Comparison of ENCODE assay signal across 19 cellular contexts in the genomic region with DNA sequence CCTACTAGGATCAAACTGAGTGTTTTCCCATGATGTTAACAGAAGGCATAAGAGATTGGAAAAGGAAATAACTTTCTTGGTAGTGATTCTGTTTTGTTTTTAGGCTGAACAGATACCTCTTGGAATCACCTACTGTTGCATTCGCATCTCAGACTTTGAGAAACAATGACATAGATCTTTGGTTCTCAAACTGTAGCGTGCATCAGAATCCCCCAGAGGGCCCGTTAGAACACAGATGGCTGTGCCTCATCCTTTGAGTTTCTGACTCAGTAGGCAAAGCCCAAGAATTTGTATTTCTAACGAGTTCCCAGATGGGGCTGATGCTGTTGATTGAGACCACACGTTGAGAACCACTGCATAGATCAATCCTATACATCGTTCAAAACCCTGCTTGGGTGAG.
"Had no signal": no experiment of that assay in that cellular context is flagged by ENCODE, and none has a peak within 500 bp of the region (broad histone marks: within the 10 kb centered on the region; RNA-seq: fewer than 3 reads in every experiment).

No MANE protein-coding gene starts in this region.

- H3K9me3 ChIP-seq: breast epithelium, colonic mucosa, esophagus squamous epithelium, ovary, psoas muscle had no signal

- DNase-seq: activated CD4-positive, alpha-beta T cell treated with anti-CD3 and anti-CD28 coated beads, Interleukin-2, amount 50 U/mL, for 4 hours; activated CD8-positive, alpha-beta memory T cell treated with anti-CD3 and anti-CD28 coated beads for 24 hours; activated CD8-positive, alpha-beta memory T cell treated with anti-CD3 and anti-CD28 coated beads, Interleukin-2, amount 50 U/mL, for 48 hours; activated naive CD4-positive, alpha-beta T cell; activated naive CD8-positive, alpha-beta T cell treated with anti-CD3 and anti-CD28 coated beads for 36 hours; activated T-cell treated with anti-CD3 and anti-CD28 coated beads, Interleukin-2, amount 50 U/mL, for 4 hours; colonic mucosa; dorsolateral prefrontal cortex; esophagus squamous epithelium; naive thymus-derived CD8-positive, alpha-beta T cell; ovary; psoas muscle; right cardiac atrium; stimulated activated CD4-positive, alpha-beta T cell treated with anti-CD3 and anti-CD28 coated beads, Interleukin-12 subunit alpha, Interleukin-12 subunit beta, amount 100 ng/mL, for 4 hours; stimulated activated CD4-positive, alpha-beta T cell treated with anti-CD3 and anti-CD28 coated beads, Interleukin-4, amount 100 ng/mL, for 4 hours; stimulated activated naive CD8-positive, alpha-beta T cell treated with anti-CD3 and anti-CD28 coated beads, Interleukin-15, Interleukin-2, amounts not matched to agents 100 U/mL and 50 U/mL, for 24 hours; T-cell had no signal

- H3K27ac ChIP-seq: breast epithelium, colonic mucosa, dorsolateral prefrontal cortex, esophagus squamous epithelium, ovary, psoas muscle had no signal

- H3K4me1 ChIP-seq: breast epithelium, colonic mucosa, esophagus squamous epithelium, psoas muscle had no signal

- ATAC-seq: activated T-cell treated with anti-CD3 and anti-CD28 coated beads, Interleukin-2, amount 50 U/mL, for 4 hours; left lobe of liver; naive thymus-derived CD8-positive, alpha-beta T cell; psoas muscle; right cardiac atrium; stimulated activated naive CD8-positive, alpha-beta T cell treated with anti-CD3 and anti-CD28 coated beads, Interleukin-15, Interleukin-2, amounts not matched to agents 100 U/mL and 50 U/mL, for 24 hours; T-cell had no signal

- H3K27me3 ChIP-seq: breast epithelium, colonic mucosa, dorsolateral prefrontal cortex, ovary had no signal

- H3K36me3 ChIP-seq: breast epithelium, colonic mucosa, esophagus squamous epithelium, ovary had no signal

- H3K4me3 ChIP-seq: breast epithelium, colonic mucosa, dorsolateral prefrontal cortex, esophagus squamous epithelium, ovary, psoas muscle had no signal
